Comparison of ENCODE assay signal across 14 cellular contexts in genomic region chr3:136464502-136464901, GRCh38.
DNase-seq lines count a peak whose midpoint lies in the region; ATAC-seq and TF ChIP-seq lines count a peak whose summit lies in the region.
"Had no signal": no experiment of that assay in that cellular context is flagged by ENCODE, and none has a peak within 500 bp of the region (broad histone marks: within the 10 kb centered on the region; RNA-seq: fewer than 3 reads in every experiment).

No MANE protein-coding gene starts in this region.

- H3K27ac ChIP-seq in RWPE1 = no peak overlapping the region

- ATAC-seq in HG03108 (IDR thresholded peaks at IDR 0.05; ENCODE audit: unreplicated experiment) = no peak
- no peak for ATAC-seq in activated CD8-positive, alpha-beta T cell treated with anti-CD3 and anti-CD28 coated beads for 36 hours
- ATAC-seq: activated CD4-positive, alpha-beta T cell treated with anti-CD3 and anti-CD28 coated beads for 36 hours had no signal

- POLR2A ChIA-PET in RWPE1 (lab: Yijun Ruan, JAX; ENCODE audit: low non-redundant PET) = no interaction called here
- POLR2A ChIA-PET in activated CD8-positive, alpha-beta T cell treated with anti-CD3 and anti-CD28 coated beads for 36 hours (lab: Charles Lee) = no interaction called here

- H3K4me1 Mint-ChIP-seq in activated CD8-positive, alpha-beta T cell treated with anti-CD3 and anti-CD28 coated beads for 36 hours (ENCODE audit: low read depth) = peaks cover 2% of the 10 kb centered on the region
- H3K4me1 Mint-ChIP-seq: activated CD4-positive, alpha-beta T cell treated with anti-CD3 and anti-CD28 coated beads for 36 hours had no signal

- H3K9ac ChIP-seq in skeletal muscle satellite cell (ENCODE audit: low read depth, low read length) = peak overlapping the region; percentile 61

- H3K36me3 ChIP-seq in skeletal muscle satellite cell (ENCODE audit: insufficient read depth, low read length) = no peaks in the 10 kb centered on the region

- TF ChIP-seq CTCF in RWPE1 (conservative IDR thresholded peaks at IDR 0.05; ENCODE audit: low read depth) = no peak
- no peak for TF ChIP-seq CTCF in activated CD8-positive, alpha-beta T cell treated with anti-CD3 and anti-CD28 coated beads for 36 hours (IDR thresholded peaks at IDR 0.05)

- H3K4me3 ChIP-seq in skeletal muscle satellite cell (ENCODE audit: low read length) = no peak overlapping the region

- DNase-seq in GM04504 (ENCODE audit: low read depth) (peak; percentile 34), RWPE1 (ENCODE audit: low spot score) (peak; percentile 8), dedifferentiated amniotic fluid mesenchymal stem cell (ENCODE audit: extremely low spot score) (peak; percentile 68), NOMO-1 treated with dmso at 0.1 percent for 144 hours (lab: John Stamatoyannopoulos, UW; ENCODE audit: unreplicated experiment) (no peak)
- DNase-seq in activated CD8-positive, alpha-beta T cell treated with anti-CD3 and anti-CD28 coated beads for 36 hours = no peak
- DNase-seq in activated naive CD4-positive, alpha-beta T cell treated with Interleukin-2 at 50 U/mL for 16 hours = no peak
- DNase-seq: activated CD4-positive, alpha-beta T cell treated with anti-CD3 and anti-CD28 coated beads for 36 hours; activated naive CD4-positive, alpha-beta T cell treated with anti-CD3 and anti-CD28 coated beads for 36 hours; central memory CD4-positive, alpha-beta T cell; SHP77 treated with DMSO at 0.1 percent for 48 hours; substantia nigra; T-helper 9 cell had no signal

- peaks cover 3% of the 10 kb centered on the region for H3K4me1 ChIP-seq in skeletal muscle satellite cell (ENCODE audit: control insufficient read depth, insufficient read depth, low read length)

- no peaks in the 10 kb centered on the region for H3K27me3 Mint-ChIP-seq in activated CD8-positive, alpha-beta T cell treated with anti-CD3 and anti-CD28 coated beads for 36 hours
- H3K27me3 Mint-ChIP-seq: activated CD4-positive, alpha-beta T cell treated with anti-CD3 and anti-CD28 coated beads for 36 hours had no signal

- H3K27me3 ChIP-seq in skeletal muscle satellite cell (ENCODE audit: control insufficient read depth, insufficient read depth, low read length) = no peaks in the 10 kb centered on the region

- intact Hi-C loops in activated CD8-positive, alpha-beta T cell treated with anti-CD3 and anti-CD28 coated beads for 36 hours (cut with micrococcal nuclease) = no loop called here

- H3K27ac Mint-ChIP-seq in activated CD8-positive, alpha-beta T cell treated with anti-CD3 and anti-CD28 coated beads for 36 hours = no peak overlapping the region
- H3K27ac Mint-ChIP-seq: activated CD4-positive, alpha-beta T cell treated with anti-CD3 and anti-CD28 coated beads for 36 hours; activated naive CD4-positive, alpha-beta T cell treated with anti-CD3 and anti-CD28 coated beads for 36 hours had no signal

- peaks cover 21% of the 10 kb centered on the region for H3K9me3 Mint-ChIP-seq in activated CD8-positive, alpha-beta T cell treated with anti-CD3 and anti-CD28 coated beads for 36 hours

- no peak overlapping the region for H3K4me3 Mint-ChIP-seq in activated CD8-positive, alpha-beta T cell treated with anti-CD3 and anti-CD28 coated beads for 36 hours
- H3K4me3 Mint-ChIP-seq: activated CD4-positive, alpha-beta T cell treated with anti-CD3 and anti-CD28 coated beads for 36 hours; activated naive CD4-positive, alpha-beta T cell treated with anti-CD3 and anti-CD28 coated beads for 36 hours had no signal

- H3K36me3 Mint-ChIP-seq in activated CD8-positive, alpha-beta T cell treated with anti-CD3 and anti-CD28 coated beads for 36 hours (ENCODE audit: low read depth) = peaks cover 64% of the 10 kb centered on the region

- H3K9me3 ChIP-seq in skeletal muscle satellite cell (replicated peaks; ENCODE audit: low read length) = no peaks in the 10 kb centered on the region

- peak overlapping the region; percentile 60 for H3K4me2 ChIP-seq in skeletal muscle satellite cell (ENCODE audit: low read length)

- CTCF ChIA-PET in RWPE1 (lab: Yijun Ruan, JAX) = no interaction called here
- CTCF ChIA-PET in activated CD8-positive, alpha-beta T cell treated with anti-CD3 and anti-CD28 coated beads for 36 hours (lab: Charles Lee) = interaction anchor here (0.7 to 1.1 kb wide), 2 partner anchors 21 to 172 kb away, joined by 3 read pairs; no protein-coding TSS in a partner anchor

Comparison
In these comparisons a context has a peak if more than half of its experiments do, and no peak if none do; other contexts are left out.
1. DNase-seq: peak in GM04504 (single experiment), RWPE1 (single experiment) and dedifferentiated amniotic fluid mesenchymal stem cell (single experiment); none in NOMO-1 treated with dmso at 0.1 percent for 144 hours (single experiment), activated CD8-positive, alpha-beta T cell treated with anti-CD3 and anti-CD28 coated beads for 36 hours (single experiment) and activated naive CD4-positive, alpha-beta T cell treated with Interleukin-2 at 50 U/mL for 16 hours (single experiment).